ENCODE assay signal across 1 cellular context in genomic region chr10:71725998-71726672, GRCh38.
TF ChIP-seq lines count a peak whose summit lies in the region.

No MANE protein-coding gene starts in this region.

TF ChIP-seq in HepG2, 621 proteins besides CTCF, POLR2A, EP300 and RAD21:
- TF ChIP-seq ARID3A (IDR thresholded peaks at IDR 0.05; ENCODE audit: low read depth, low read length) (no peak), SMC3 (IDR thresholded peaks at IDR 0.05; ENCODE audit: low read length) (0 out of 2 replicates have a peak, but pooled peaks have one; percentile 10)
